Comparison of ENCODE assay signal across 33 cellular contexts in the genomic region with DNA sequence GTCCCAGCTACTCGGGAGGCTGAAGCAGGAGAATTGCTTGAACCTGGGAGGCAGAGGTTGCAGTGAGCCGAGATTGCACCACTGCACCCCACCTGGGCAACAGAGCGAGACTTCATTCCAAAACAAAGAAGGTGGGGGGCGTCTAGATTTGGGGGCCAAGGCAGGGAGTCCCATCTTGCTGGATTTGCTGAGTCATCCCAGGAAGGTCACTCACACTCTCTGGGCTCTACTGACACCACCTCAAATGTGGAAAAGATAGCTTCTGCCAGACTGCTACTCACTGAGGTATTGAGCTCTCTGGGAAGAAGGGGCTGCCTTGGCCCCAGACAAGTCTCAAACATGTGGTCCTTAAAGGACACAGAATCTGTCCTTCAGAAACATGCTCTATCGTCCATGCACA.
"Had no signal": no experiment of that assay in that cellular context is flagged by ENCODE, and none has a peak within 500 bp of the region (broad histone marks: within the 10 kb centered on the region; RNA-seq: fewer than 3 reads in every experiment).

No MANE protein-coding gene starts in this region.

- H3K4me1 ChIP-seq: esophagus muscularis mucosa, foreskin keratinocyte, gastrocnemius medialis, heart left ventricle had no signal

- ATAC-seq: activated CD8-positive, alpha-beta T cell treated with anti-CD3 and anti-CD28 coated beads for 36 hours; activated T-cell treated with anti-CD3 and anti-CD28 coated beads, Interleukin-2, amount 50 U/mL, for 4 hours; activated T-helper 17 cell treated with anti-CD3 and anti-CD28 coated beads, Interleukin-2, amount 50 U/mL, for 72 hours; effector memory CD8-positive, alpha-beta T cell; foreskin keratinocyte; gastrocnemius medialis; heart left ventricle; WTC11 had no signal

- H3K36me3 Mint-ChIP-seq: activated naive CD8-positive, alpha-beta T cell had no signal

- H3K9me3 Mint-ChIP-seq: activated T-helper 17 cell treated with anti-CD3 and anti-CD28 coated beads, Interleukin-2, amount 50 U/mL, for 72 hours had no signal

- H3K27ac Mint-ChIP-seq: activated CD8-positive, alpha-beta T cell treated with anti-CD3 and anti-CD28 coated beads for 36 hours; activated naive CD8-positive, alpha-beta T cell; activated T-helper 17 cell treated with anti-CD3 and anti-CD28 coated beads, Interleukin-2, amount 50 U/mL, for 72 hours; dendritic cell treated with granulocyte-macrophage colony-stimulating factor and Interleukin-4, amounts not matched to agents 40 ng/mL and 50 ng/mL, for 4 days; effector memory CD8-positive, alpha-beta T cell; WTC11 had no signal

- DNase-seq: activated CD4-positive, alpha-beta T cell treated with anti-CD3 and anti-CD28 coated beads for 1 hour; activated CD4-positive, alpha-beta T cell treated with anti-CD3 and anti-CD28 coated beads for 4 hours; activated CD4-positive, alpha-beta T cell treated with anti-CD3 and anti-CD28 coated beads, Interleukin-2, amount 50 U/mL, for 1 hour; activated CD4-positive, alpha-beta T cell treated with anti-CD3 and anti-CD28 coated beads, Interleukin-2, amount 50 U/mL, for 48 hours; activated CD8-positive, alpha-beta memory T cell treated with anti-CD3 and anti-CD28 coated beads for 24 hours; activated CD8-positive, alpha-beta T cell treated with anti-CD3 and anti-CD28 coated beads for 36 hours; activated effector memory CD4-positive, alpha-beta T cell treated with Interleukin-2 at 50 U/mL for 16 hours; activated gamma-delta T cell treated with Interleukin-2 at 50 U/mL for 16 hours; activated naive CD4-positive, alpha-beta T cell treated with anti-CD3 and anti-CD28 coated beads, Interleukin-2, amount 50 U/mL, for 16 hours; activated naive CD4-positive, alpha-beta T cell treated with Interleukin-2 at 50 U/mL for 16 hours; activated T-cell treated with anti-CD3 and anti-CD28 coated beads, Interleukin-2, amount 50 U/mL, for 4 hours; amniotic stem cell; anterior cingulate cortex; brain microvascular endothelial cell; dorsolateral prefrontal cortex; effector CD4-positive, alpha-beta T cell; effector memory CD8-positive, alpha-beta T cell; foreskin keratinocyte; gastrocnemius medialis; glutamatergic neuron; heart left ventricle; T-helper 2 cell had no signal

- H3K4me1 Mint-ChIP-seq: activated T-helper 17 cell treated with anti-CD3 and anti-CD28 coated beads, Interleukin-2, amount 50 U/mL, for 72 hours; central memory CD8-positive, alpha-beta T cell; WTC11 had no signal

- H3K36me3 ChIP-seq: brain microvascular endothelial cell, gastrocnemius medialis had no signal

- H3K9me3 ChIP-seq: gastrocnemius medialis had no signal

- H3K4me3 Mint-ChIP-seq: activated CD8-positive, alpha-beta T cell treated with anti-CD3 and anti-CD28 coated beads for 36 hours; activated naive CD8-positive, alpha-beta T cell; activated T-cell treated with anti-CD3 and anti-CD28 coated beads, Interleukin-2, amount 50 U/mL, for 4 hours; activated T-helper 17 cell treated with anti-CD3 and anti-CD28 coated beads, Interleukin-2, amount 50 U/mL, for 72 hours; central memory CD8-positive, alpha-beta T cell; dendritic cell treated with granulocyte-macrophage colony-stimulating factor and Interleukin-4, amounts not matched to agents 40 ng/mL and 50 ng/mL, for 4 days; effector memory CD8-positive, alpha-beta T cell; WTC11 had no signal

- H3K27me3 ChIP-seq: brain microvascular endothelial cell, dorsolateral prefrontal cortex, esophagus muscularis mucosa, foreskin keratinocyte, gastrocnemius medialis, heart left ventricle had no signal

- H3K4me3 ChIP-seq: coronary artery, dorsolateral prefrontal cortex, esophagus muscularis mucosa, gastrocnemius medialis, heart left ventricle had no signal

- H3K27me3 Mint-ChIP-seq: activated CD8-positive, alpha-beta T cell treated with anti-CD3 and anti-CD28 coated beads for 36 hours; activated naive CD8-positive, alpha-beta T cell; activated T-helper 17 cell treated with anti-CD3 and anti-CD28 coated beads, Interleukin-2, amount 50 U/mL, for 72 hours; central memory CD8-positive, alpha-beta T cell; dendritic cell treated with granulocyte-macrophage colony-stimulating factor and Interleukin-4, amounts not matched to agents 40 ng/mL and 50 ng/mL, for 4 days; effector memory CD8-positive, alpha-beta T cell had no signal

- FAIRE-seq: astrocyte, bronchial epithelial cell, TTC549 had no signal

- H3K27ac ChIP-seq: brain microvascular endothelial cell, coronary artery, dorsolateral prefrontal cortex, esophagus muscularis mucosa, foreskin keratinocyte, gastrocnemius medialis, heart left ventricle, VCaP had no signal
